ENCODE assay signal across 8 cellular contexts in genomic region chr4:57080781-57081650, GRCh38. TPM values are rescaled to one million over a fixed set of nuclear protein-coding genes. Genes with fewer than 3 reads are reported as not detected.
DNase-seq lines count a peak whose midpoint lies in the region; ATAC-seq, FAIRE-seq and TF ChIP-seq lines count a peak whose summit lies in the region.

No MANE protein-coding gene starts in this region.

- DNase-seq in COLO829 (ENCODE audit: low spot score), result peak; percentile 85
- DNase-seq in SW480 (ENCODE audit: low spot score), result peak; percentile 64
- peak; percentile 96 for DNase-seq in fibroblast of pulmonary artery (ENCODE audit: low read depth)
- no peak for DNase-seq in pancreas
- DNase-seq in Ammon's horn (ENCODE audit: low spot score), result no peak
- no peak for DNase-seq in MV-4-11 (lab: John Stamatoyannopoulos, UW)
- no peak for DNase-seq in ureter (ENCODE audit: low spot score)

- intact Hi-C loops in pancreas (cut with DNase I), result no loop called here

- 58 to 61% methylated on average over 5 of the region's 5 CpGs for WGBS in pancreas, 2 donors

- no peaks in the 10 kb centered on the region for H3K36me3 ChIP-seq in pancreas

- no peak for FAIRE-seq in pancreas (lab: Jason Lieb, UNC)

- no peaks in the 10 kb centered on the region for H3K27me3 ChIP-seq in pancreas

- H3K4me3 ChIP-seq in fibroblast of pulmonary artery (replicated peaks; ENCODE audit: low read depth, low read length), result no peak overlapping the region
- H3K4me3 ChIP-seq in pancreas, result no peak overlapping the region

- peak in 2 of 4 donors; percentile 40 to 43 for ATAC-seq in pancreas
- no peak for ATAC-seq in GM21717 (IDR thresholded peaks at IDR 0.05; ENCODE audit: unreplicated experiment)

- H3K27ac ChIP-seq in pancreas, result peak overlapping the region; percentile 1 to 75 (median 46)

- H3K4me1 ChIP-seq in pancreas, result peaks cover 0 to 24% (median 20%) of the 10 kb centered on the region in 3 donors

- no peaks in the 10 kb centered on the region for H3K9me3 ChIP-seq in pancreas

- no peak for TF ChIP-seq CTCF in fibroblast of pulmonary artery (IDR thresholded peaks at IDR 0.05; ENCODE audit: low read length, missing control alignments)
- no peak for TF ChIP-seq CTCF in pancreas (IDR thresholded peaks at IDR 0.05)

RNA-seq across cellular contexts. Expression of gene IGFBP7, which starts 29.2 kb away (rescaled TPM):
- 100 to 1,000 TPM in 3 of 6 donors, 10 to 100 TPM in 3; 49.4 to 324 (median 120) TPM for total RNA-seq in pancreas
- polyA plus RNA-seq in pancreas, result 100 to 1,000 TPM; 156 to 186 TPM
- total RNA-seq in ureter, result 487 TPM

Comparison
In these comparisons a context has a peak if more than half of its experiments do, and no peak if none do; other contexts are left out.
1. DNase-seq: peak in COLO829 (single experiment), SW480 (single experiment) and fibroblast of pulmonary artery (single experiment); none in pancreas (0 of 6), Ammon's horn (single experiment), MV-4-11 (single experiment) and ureter (single experiment).